ENCODE assay signal across 8 cellular contexts in genomic region chr5:70900533-70901271, GRCh38. TPM values are rescaled to one million over a fixed set of nuclear protein-coding genes. Genes with fewer than 3 reads are reported as not detected.
DNase-seq lines count a peak whose midpoint lies in the region; ATAC-seq, FAIRE-seq and TF ChIP-seq lines count a peak whose summit lies in the region.
"Not testable (repeated sequence)": the region's sequence is repeated elsewhere in the genome, so short reads cannot be mapped to it uniquely, and the experiment has no call there.

Gene SERF1A, plus strand, starts transcription at chr5:70900669. Its CDS starts 201 bp downstream, at chr5:70900870.

- not testable (repeated sequence) for FAIRE-seq in GM12878 (lab: Jason Lieb, UNC)

- H3K9ac ChIP-seq in DND-41 (ENCODE audit: low read depth, low read length); GM12878 (ENCODE audit: control insufficient read depth, insufficient read depth, low read length): not testable (repeated sequence)

- H3K27ac Mint-ChIP-seq in GM23338 = not testable (repeated sequence)

- H3F3A ChIP-seq in GM23338 (replicated peaks; ENCODE audit: low read depth) = not testable (repeated sequence)

- intact Hi-C loops in GM12878 (cut with micrococcal nuclease; ENCODE audit: unreplicated experiment); psoas muscle (cut with DNase I): not testable (repeated sequence)

- CTCF ChIA-PET in GM12878 (lab: Yijun Ruan, JAX) = not testable (repeated sequence)

- H3K4me2 ChIP-seq in DND-41 (ENCODE audit: insufficient read depth, low read length); GM23338; GM12878 (ENCODE audit: control insufficient read depth, insufficient read depth): not testable (repeated sequence)

- RAD21 ChIA-PET in GM12878 (lab: Charles Lee; ENCODE audit: unreplicated experiment) = not testable (repeated sequence)

- BruUV-seq in GM12878 (replicated peaks; lab: Mats Ljungman, UMichigan) = not testable (repeated sequence)

- DNase-seq in DND-41; GM23338 (ENCODE audit: low spot score); GM12878 (ENCODE audit: low read depth, low spot score); left lobe of liver (ENCODE audit: low spot score); psoas muscle: not testable (repeated sequence)

- not testable (repeated sequence) for TF ChIP-seq POLR2A in GM12878 (IDR thresholded peaks at IDR 0.05; ENCODE audit: low read depth, low read length)

- not testable (repeated sequence) for TF ChIP-seq RAD21 in GM12878 (IDR thresholded peaks at IDR 0.05; ENCODE audit: insufficient read depth, low read depth, low read length)

- WGBS in GM12878 (ENCODE audit: insufficient coverage, insufficient replicate concordance, low lambda C conversion rate, missing lambda C conversion rate) = no CpG with 5 or more reads among the region's 66 CpGs
- WGBS in psoas muscle, 3 donors = no CpG with 5 or more reads among the region's 66 CpGs

- ATAC-seq in DND-41 (ENCODE audit: insufficient read depth, low read depth) (peak; percentile 92), GM19328 (IDR thresholded peaks at IDR 0.05; ENCODE audit: unreplicated experiment) (peak; percentile 93), GM23338 (peak; percentile 96), HG03060 (IDR thresholded peaks at IDR 0.05; ENCODE audit: low read depth, unreplicated experiment) (peak; percentile 53), HG03575 (IDR thresholded peaks at IDR 0.05; ENCODE audit: extremely low read depth, insufficient number of reproducible peaks, low FRiP score, unreplicated experiment) (peak; percentile 53), GM12878 (peak; percentile 97), left lobe of liver (peak; percentile 99), psoas muscle (peak; percentile 97 to 100 (median 99))

- not testable (repeated sequence) for H3K4me3 ChIP-seq in DND-41 (ENCODE audit: low read depth in 1 of 2, low read length in 2 of 2); GM23338; GM12878; psoas muscle

- H4K20me1 ChIP-seq in DND-41 (ENCODE audit: insufficient read depth, low read length); GM23338 (replicated peaks; ENCODE audit: insufficient read depth); GM12878 (ENCODE audit: control insufficient read depth, insufficient read depth): not testable (repeated sequence)

- not testable (repeated sequence) for H3K4me1 ChIP-seq in DND-41 (ENCODE audit: insufficient read depth, low read length); GM23338 (ENCODE audit: insufficient read depth); GM12878 (ENCODE audit: control insufficient read depth, insufficient read depth, low read length); psoas muscle

- in situ Hi-C loops in GM12878 (cut with MboI) = not testable (repeated sequence)

- TF ChIP-seq EP300 in GM12878 (IDR thresholded peaks at IDR 0.05; ENCODE audit: borderline replicate concordance in 1 of 2, control insufficient read depth in 1 of 2, low read depth in 2 of 2, low read length in 2 of 2) = not testable (repeated sequence)

- not testable (repeated sequence) for H3K27me3 Mint-ChIP-seq in GM23338 (ENCODE audit: insufficient read depth, low read depth, poor library complexity)

- not testable (repeated sequence) for H3K36me3 Mint-ChIP-seq in GM23338 (ENCODE audit: low read depth)

- not testable (repeated sequence) for H3K9me2 ChIP-seq in GM23338 (ENCODE audit: insufficient read depth)

- SMC1A ChIA-PET in GM12878 (lab: Charles Lee; ENCODE audit: uncharacterized antibody, unreplicated experiment) = not testable (repeated sequence)

- not testable (repeated sequence) for H3K4me1 Mint-ChIP-seq in GM23338

- H3K4me3 Mint-ChIP-seq in GM23338 = not testable (repeated sequence)

- POLR2A ChIA-PET in GM12878 (lab: Charles Lee) = not testable (repeated sequence)

- H3K9me3 ChIP-seq in DND-41 (ENCODE audit: insufficient read depth, low read length, severe bottlenecking); GM12878 (replicated peaks; ENCODE audit: control insufficient read depth, insufficient read depth, low read length); psoas muscle: not testable (repeated sequence)

- not testable (repeated sequence) for H3K36me3 ChIP-seq in DND-41 (ENCODE audit: insufficient read depth, low read length); GM23338 (ENCODE audit: insufficient read depth); GM12878 (ENCODE audit: control insufficient read depth in 2 of 2, insufficient read depth in 2 of 2, low read length in 1 of 2); psoas muscle (ENCODE audit: insufficient read depth in 1 of 2, low read depth in 1 of 2)

- not testable (repeated sequence) for H3K9me3 Mint-ChIP-seq in GM23338

- H2AFZ ChIP-seq in DND-41 (ENCODE audit: low read depth, low read length); GM23338; GM12878 (ENCODE audit: control insufficient read depth, low read depth, low read length): not testable (repeated sequence)

- H3K27me3 ChIP-seq in DND-41 (ENCODE audit: insufficient read depth, low read length, poor library complexity); GM23338 (ENCODE audit: insufficient read depth); GM12878 (replicated peaks in 1 of 2; ENCODE audit: control insufficient read depth in 2 of 2, insufficient read depth in 2 of 2, low read length in 1 of 2); psoas muscle (ENCODE audit: insufficient read depth in 3 of 3, low read length in 2 of 3): not testable (repeated sequence)

- TF ChIP-seq CTCF in DND-41 (IDR thresholded peaks at IDR 0.05; ENCODE audit: borderline replicate concordance, extremely low read depth, low read length, poor library complexity, severe bottlenecking); GM23338 (conservative IDR thresholded peaks at IDR 0.05; ENCODE audit: low read depth in 2 of 2); GM12878 (IDR thresholded peaks at IDR 0.05 in 2 of 3, conservative IDR thresholded peaks at IDR 0.05 in 1 of 3; ENCODE audit: control insufficient read depth in 2 of 3, extremely low read depth in 1 of 3, insufficient read depth in 1 of 3, low read depth in 3 of 3, low read length in 3 of 3); psoas muscle (IDR thresholded peaks at IDR 0.05): not testable (repeated sequence)

- not testable (repeated sequence) for H3K79me2 ChIP-seq in DND-41 (ENCODE audit: insufficient read depth, low read length); GM23338 (replicated peaks; ENCODE audit: insufficient read depth); GM12878 (ENCODE audit: control insufficient read depth, insufficient read depth, low read length)

- not testable (repeated sequence) for H3K27ac ChIP-seq in DND-41 (ENCODE audit: low read length); GM23338 (ENCODE audit: low read depth); GM12878 (ENCODE audit: control insufficient read depth, insufficient read depth); psoas muscle

RNA-seq across cellular contexts. Expression of gene SERF1A, which starts in this region (rescaled TPM):
- total RNA-seq in GM23338 (2014; rRNA removed; shearing (Covaris generic)) = 21.8 and 46.6 TPM in 2 replicates
- polyA plus RNA-seq in GM23338 (2016; fragmentation: Nextera tagmentation; extraction: Ambion mirVana) = 40.0 and 48.0 TPM in 2 replicates
- 47.1 and 55.3 TPM in 2 replicates for total RNA-seq in GM12878 (2013; cell fraction: nucleolus; rRNA removed)
- total RNA-seq in GM12878 (2014; rRNA removed) = 4.3 and 14.7 TPM in 2 replicates
- 7.8 and 13.3 TPM in 2 replicates for total RNA-seq in GM12878 (2014; rRNA removed; fragmentation: Illumina TruSeq; extraction: Trizol)
- total RNA-seq in GM12878 (2021) = 3.0 and 7.9 TPM in 2 replicates
- polyA plus RNA-seq in GM12878 (2011; ENCODE audit: low read depth) = 11.4 TPM
- 11.5 and 19.8 TPM in 2 replicates for polyA plus RNA-seq in GM12878 (2011; rRNA removed)
- 3.9 and 4.5 TPM in 2 replicates for polyA plus RNA-seq in GM12878 (2011; cell fraction: cytosol; rRNA removed)
- polyA plus RNA-seq in GM12878 (2011; cell fraction: nucleus; rRNA removed) = 1.9 and 3.3 TPM in 2 replicates
- 7.0 and 10.1 TPM in 2 replicates for polyA plus RNA-seq in GM12878 (2012)
- 4.0 TPM in 1 of 2 replicates, not detected in the other for polyA plus RNA-seq in GM12878 (2014; fragmentation: Illumina TruSeq; extraction: Trizol)
- polyA plus RNA-seq in GM12878 (2014; fragmentation: Nextera tagmentation; extraction: Ambion mirVana) = 10 to 100 TPM; 16.4 to 19.2 TPM
- polyA plus RNA-seq in GM12878 (2014; rRNA removed) = 2.0 and 2.8 TPM in 2 replicates
- 1 to 10 TPM; 4.2 to 7.5 TPM for polyA plus RNA-seq in GM12878 (2016; fragmentation: Nextera tagmentation; extraction: Ambion mirVana)
- polyA minus RNA-seq in GM12878 (2011; rRNA and poly(A)+ RNA removed) = 1.7 and 2.7 TPM in 2 replicates
- 3.1 and 6.8 TPM in 2 replicates for polyA minus RNA-seq in GM12878 (2011; cell fraction: cytosol; rRNA and poly(A)+ RNA removed)
- polyA minus RNA-seq in GM12878 (2011; cell fraction: nucleus; rRNA and poly(A)+ RNA removed) = 4.5 and 12.8 TPM in 2 replicates
- total RNA-seq in left lobe of liver = not detected
- 10 to 100 TPM in 1 of 4 donors, 1 to 10 TPM in 2, not detected in 1; 5.2 to 11.2 (median 5.5) TPM for total RNA-seq in psoas muscle
- 1 to 10 TPM; 1.5 to 3.3 (median 1.8) TPM for polyA plus RNA-seq in psoas muscle

Comparison
In these comparisons a context has a peak if more than half of its experiments do, and no peak if none do; other contexts are left out.
1. Peak in ATAC-seq in left lobe of liver; RNA of the gene not detected or under 1 TPM.